ENCODE assay signal across 1 cellular context in genomic region chr5:1182633-1183423, GRCh38.
TF ChIP-seq lines count a peak whose summit lies in the region.

No MANE protein-coding gene starts in this region.

TF ChIP-seq in HepG2, 621 proteins besides CTCF, POLR2A, EP300 and RAD21 (continued from another document):
- TF ChIP-seq STAT6 (CRISPR knock-in tag; IDR thresholded peaks at IDR 0.05; ENCODE audit: borderline replicate concordance) (no peak), AHR (CRISPR knock-in tag; IDR thresholded peaks at IDR 0.05) (no peak), LCORL (IDR thresholded peaks at IDR 0.05) (no peak), LCORL (CRISPR knock-in tag; IDR thresholded peaks at IDR 0.05) (peak; percentile 90), PBX2 (CRISPR knock-in tag; IDR thresholded peaks at IDR 0.05) (no peak), ZNF605 (CRISPR knock-in tag; IDR thresholded peaks at IDR 0.05) (no peak; the same call in 1 of the 2 replicates), MYNN (CRISPR knock-in tag; IDR thresholded peaks at IDR 0.05; ENCODE audit: low read depth) (no peak), AKAP8 (CRISPR knock-in tag; IDR thresholded peaks at IDR 0.05) (no peak), MTA1 (CRISPR knock-in tag; IDR thresholded peaks at IDR 0.05; ENCODE audit: borderline replicate concordance) (no peak; the same call in 1 of the 2 replicates), HHEX (CRISPR knock-in tag; IDR thresholded peaks at IDR 0.05) (no peak), HMG20B (CRISPR knock-in tag; conservative IDR thresholded peaks at IDR 0.05) (no peak), ZIK1 (CRISPR knock-in tag; IDR thresholded peaks at IDR 0.05; ENCODE audit: borderline replicate concordance, low read depth) (no peak), HNRNPL (IDR thresholded peaks at IDR 0.05; ENCODE audit: low read depth, low read length) (peak; percentile 79)
